8 cellular contexts compared by ENCODE assay signal in genomic region chr16:2026461-2027023, GRCh38. TPM values are rescaled to one million over a fixed set of nuclear protein-coding genes. Genes with fewer than 3 reads are reported as not detected.
DNase-seq lines count a peak whose midpoint lies in the region; ATAC-seq, FAIRE-seq and TF ChIP-seq lines count a peak whose summit lies in the region.

TSS of gene NHERF2 (plus strand) at chr16:2026902. CDS start at chr16:2027006, 104 bp downstream.

- H3K36me3 ChIP-seq in pancreas: no peaks in the 10 kb centered on the region

- H3K36me3 Mint-ChIP-seq in activated T-helper 17 cell treated with anti-CD3 and anti-CD28 coated beads, Interleukin-2, amount 50 U/mL, for 72 hours (ENCODE audit: low read depth): no peaks in the 10 kb centered on the region

- H3K27ac Mint-ChIP-seq in activated T-helper 17 cell treated with anti-CD3 and anti-CD28 coated beads, Interleukin-2, amount 50 U/mL, for 72 hours: no peak within 1 kb of the TSS

- no peaks in the 10 kb centered on the region for H3K9me3 ChIP-seq in pancreas

- no peak for TF ChIP-seq CTCF in HFF-Myc (IDR thresholded peaks at IDR 0.05; ENCODE audit: low read depth, low read length, missing control alignments)
- no peak for TF ChIP-seq CTCF in pancreas (IDR thresholded peaks at IDR 0.05)

- H3K27me3 ChIP-seq in pancreas: no peaks in the 10 kb centered on the region

- no peaks in the 10 kb centered on the region for H3K4me1 ChIP-seq in pancreas

- FAIRE-seq in pancreas (lab: Jason Lieb, UNC): no peak

- H3K27me3 Mint-ChIP-seq in activated T-helper 17 cell treated with anti-CD3 and anti-CD28 coated beads, Interleukin-2, amount 50 U/mL, for 72 hours: peaks cover 5% of the 10 kb centered on the region

- no peak for ATAC-seq in activated T-helper 17 cell treated with anti-CD3 and anti-CD28 coated beads, Interleukin-2, amount 50 U/mL, for 72 hours (replicated peaks)
- ATAC-seq in Right ventricle myocardium inferior (peak; percentile 35), pancreas (peak; percentile 28 to 58 (median 42)), HG02763 (IDR thresholded peaks at IDR 0.05; ENCODE audit: unreplicated experiment) (no peak), GM19463 (IDR thresholded peaks at IDR 0.05; ENCODE audit: unreplicated experiment) (no peak)

- H3K4me1 Mint-ChIP-seq in activated T-helper 17 cell treated with anti-CD3 and anti-CD28 coated beads, Interleukin-2, amount 50 U/mL, for 72 hours: no peaks in the 10 kb centered on the region

- H3K4me3 Mint-ChIP-seq in activated T-helper 17 cell treated with anti-CD3 and anti-CD28 coated beads, Interleukin-2, amount 50 U/mL, for 72 hours: peak within 1 kb of the TSS; percentile 59

- DNase-seq in AG08395 (ENCODE audit: low spot score): peak; percentile 63
- no peak for DNase-seq in HFF-Myc (ENCODE audit: extremely low read depth, low read depth)
- DNase-seq in Right ventricle myocardium inferior (ENCODE audit: missing footprints): no peak
- peak in 4 of 6 donors; percentile 46 to 82 (median 69) for DNase-seq in pancreas
- no peak for DNase-seq in RKO (ENCODE audit: low spot score)

- H3K9me3 Mint-ChIP-seq in activated T-helper 17 cell treated with anti-CD3 and anti-CD28 coated beads, Interleukin-2, amount 50 U/mL, for 72 hours: no peaks in the 10 kb centered on the region

- H3K4me3 ChIP-seq in HFF-Myc (replicated peaks; ENCODE audit: low read depth, low read length) (peak within 1 kb of the TSS; percentile 64), pancreas (peak within 1 kb of the TSS; percentile 45 to 66 (median 58))

- no peak within 1 kb of the TSS for H3K27ac ChIP-seq in pancreas

- intact Hi-C loops in Right ventricle myocardium inferior (cut with DNase I): no loop called here
- intact Hi-C loops in pancreas (cut with DNase I): loop anchor here in 1 of 3 donors (5.0 kb wide), 1 partner anchor 116 kb away; no protein-coding TSS in a partner anchor

- WGBS in pancreas, 2 donors: 7 to 9% methylated on average over 27 to 59 of the region's 59 CpGs

RNA-seq across cellular contexts. Expression of gene NHERF2, which starts in this region (rescaled TPM):
- total RNA-seq in activated T-helper 17 cell treated with anti-CD3 and anti-CD28 coated beads, Interleukin-2, amount 50 U/mL, for 72 hours: 1 to 10 TPM in 1 of 2 donors, under 1 TPM in 1; 0.21 to 2.9 TPM
- total RNA-seq in Right ventricle myocardium inferior (292 TPM), pancreas (10 to 100 TPM; 14.7 to 28.9 (median 23.0) TPM)
- polyA plus RNA-seq in pancreas: 100 to 1,000 TPM in 1 of 2 donors, 10 to 100 TPM in 1; 60.7 to 144 TPM

Comparison
In these comparisons a context has a peak if more than half of its experiments do, and no peak if none do; other contexts are left out.
1. DNase-seq: peak in AG08395 (single experiment) and pancreas (4 of 6); none in HFF-Myc (single experiment), Right ventricle myocardium inferior (single experiment) and RKO (single experiment).
2. ATAC-seq: peak in Right ventricle myocardium inferior (single experiment) and pancreas (4 of 4); none in activated T-helper 17 cell treated with anti-CD3 and anti-CD28 coated beads, Interleukin-2, amount 50 U/mL, for 72 hours (single experiment), HG02763 (single experiment) and GM19463 (single experiment).